In the genomic region with DNA sequence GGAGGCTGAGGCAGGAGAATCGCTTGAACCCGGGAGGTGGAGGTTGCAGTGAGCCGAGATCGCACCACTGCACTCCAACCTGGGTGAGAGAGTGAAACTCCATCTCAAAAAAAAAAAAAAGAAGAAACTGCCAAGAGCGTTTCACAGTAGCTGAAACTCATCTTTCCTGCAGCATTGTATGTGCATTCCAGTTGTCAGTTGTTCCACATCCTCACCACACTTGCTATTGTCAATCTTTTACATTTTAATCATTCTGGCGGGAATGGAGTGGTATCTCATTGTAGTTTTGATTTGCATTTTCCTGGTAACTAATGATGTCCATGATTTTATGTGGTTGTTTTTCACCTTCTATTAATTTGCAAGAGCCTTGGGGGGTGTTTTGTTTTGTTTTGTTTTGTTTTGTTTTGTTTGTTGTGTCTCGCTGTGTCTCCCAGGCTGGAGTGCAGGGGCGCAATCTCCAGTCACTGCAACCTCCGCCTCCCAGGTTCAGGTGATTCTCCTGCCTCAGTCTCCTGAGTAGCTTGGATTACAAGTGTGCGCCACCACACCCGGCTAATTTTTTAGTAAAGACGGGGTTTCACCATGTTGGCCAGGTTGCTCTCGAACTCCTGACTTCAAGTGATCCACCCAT, we compare ENCODE assay signal across 25 cellular contexts.
"Had no signal": no experiment of that assay in that cellular context is flagged by ENCODE, and none has a peak within 500 bp of the region (broad histone marks: within the 10 kb centered on the region; RNA-seq: fewer than 3 reads in every experiment).

No MANE protein-coding gene starts in this region.

- DNase-seq: activated CD4-positive, alpha-beta T cell treated with anti-CD3 and anti-CD28 coated beads for 36 hours; activated CD4-positive, alpha-beta T cell treated with anti-CD3 and anti-CD28 coated beads, Interleukin-2, amount 50 U/mL, for 1 hour; activated CD8-positive, alpha-beta memory T cell treated with anti-CD3 and anti-CD28 coated beads, Interleukin-2, amount 50 U/mL, for 4 hours; activated CD8-positive, alpha-beta T cell treated with anti-CD3 and anti-CD28 coated beads for 36 hours; activated naive CD4-positive, alpha-beta T cell; activated T-cell treated with anti-CD3 and anti-CD28 coated beads, Interleukin-2, amount 50 U/mL, for 72 hours; body of pancreas; MG63; MV-4-11; NCI-H1105; NCI-H1436; NCI-H1694 treated with DMSO at 0.1 percent for 48 hours; NCI-H2029 treated with DMSO at 0.1 percent for 48 hours; NCI-H345; NCI-H510A; NCI-H526 treated with DMSO at 0.1 percent for 48 hours; NCI-H82; SIG-M5; T-helper 1 cell had no signal

- H3K4me3 ChIP-seq: body of pancreas, MG63, SK-N-MC had no signal

- H3K27ac Mint-ChIP-seq: activated CD4-positive, alpha-beta T cell treated with anti-CD3 and anti-CD28 coated beads for 36 hours; activated CD8-positive, alpha-beta T cell treated with anti-CD3 and anti-CD28 coated beads for 36 hours; activated naive CD4-positive, alpha-beta T cell treated with anti-CD3 and anti-CD28 coated beads, Interleukin-2, amount 50 U/mL, for 24 hours; activated T-cell treated with anti-CD3 and anti-CD28 coated beads, Interleukin-2, amount 50 U/mL, for 72 hours; IgD-negative memory B cell had no signal

- H3K9me3 ChIP-seq: body of pancreas, MG63 had no signal

- H3K27me3 Mint-ChIP-seq: activated CD4-positive, alpha-beta T cell treated with anti-CD3 and anti-CD28 coated beads for 36 hours; activated CD8-positive, alpha-beta T cell treated with anti-CD3 and anti-CD28 coated beads for 36 hours; activated naive CD4-positive, alpha-beta T cell treated with anti-CD3 and anti-CD28 coated beads, Interleukin-2, amount 50 U/mL, for 24 hours; IgD-negative memory B cell had no signal

- FAIRE-seq: bronchial epithelial cell had no signal

- ATAC-seq: activated CD4-positive, alpha-beta T cell treated with anti-CD3 and anti-CD28 coated beads for 36 hours; activated CD8-positive, alpha-beta T cell treated with anti-CD3 and anti-CD28 coated beads for 36 hours; activated T-cell treated with anti-CD3 and anti-CD28 coated beads, Interleukin-2, amount 50 U/mL, for 72 hours; body of pancreas had no signal

- H3K27ac ChIP-seq: body of pancreas, KMS-11, SK-N-MC, VCaP had no signal

- H3K4me3 Mint-ChIP-seq: activated CD4-positive, alpha-beta T cell treated with anti-CD3 and anti-CD28 coated beads for 36 hours; activated CD8-positive, alpha-beta T cell treated with anti-CD3 and anti-CD28 coated beads for 36 hours; activated naive CD4-positive, alpha-beta T cell treated with anti-CD3 and anti-CD28 coated beads, Interleukin-2, amount 50 U/mL, for 24 hours; activated T-cell treated with anti-CD3 and anti-CD28 coated beads, Interleukin-2, amount 50 U/mL, for 72 hours had no signal

- H3K27me3 ChIP-seq: body of pancreas, MG63 had no signal

- H3K4me2 ChIP-seq: KMS-11 had no signal

- H3K36me3 ChIP-seq: MG63 had no signal

- H3K9ac ChIP-seq: KMS-11 had no signal

- H3K9me3 Mint-ChIP-seq: activated CD8-positive, alpha-beta T cell treated with anti-CD3 and anti-CD28 coated beads for 36 hours; activated naive CD4-positive, alpha-beta T cell treated with anti-CD3 and anti-CD28 coated beads, Interleukin-2, amount 50 U/mL, for 24 hours; activated T-cell treated with anti-CD3 and anti-CD28 coated beads, Interleukin-2, amount 50 U/mL, for 72 hours; IgD-negative memory B cell had no signal
